In the genomic region with DNA sequence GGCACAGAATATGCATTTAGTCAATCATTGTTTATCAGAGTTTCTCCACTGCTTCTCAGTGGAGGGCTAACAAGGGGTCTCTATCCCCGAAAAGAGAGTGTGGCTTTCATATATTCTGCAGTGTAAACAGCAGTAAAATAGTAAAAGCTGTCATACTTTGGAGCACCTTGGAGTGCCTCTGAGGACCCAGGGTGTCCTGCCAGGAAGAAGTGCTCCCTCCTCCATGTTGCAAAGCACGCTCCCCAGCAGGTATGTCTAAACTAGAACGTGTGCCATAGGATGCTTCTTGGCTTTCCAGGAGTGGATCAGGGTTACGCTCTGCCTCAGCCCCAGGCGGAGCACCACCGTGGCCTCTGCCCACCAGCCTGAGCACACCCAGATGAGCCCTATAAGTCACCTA, we compare ENCODE assay signal across 16 cellular contexts. TPM values are rescaled to one million over a fixed set of nuclear protein-coding genes. Genes with fewer than 3 reads are reported as not detected.
A peak's percentile ranks its signal among the peaks of the same experiment; 100 is the strongest.
DNase-seq lines count a peak whose midpoint lies in the region; ATAC-seq and TF ChIP-seq lines count a peak whose summit lies in the region.
"Had no signal": no experiment of that assay in that cellular context is flagged by ENCODE, and none has a peak within 500 bp of the region (broad histone marks: within the 10 kb centered on the region; RNA-seq: fewer than 3 reads in every experiment).

No MANE protein-coding gene starts in this region.

- H3K27ac Mint-ChIP-seq in activated CD8-positive, alpha-beta memory T cell treated with anti-CD3 and anti-CD28 coated beads, Interleukin-2, amount 10 ng/mL, durations not matched to agents 7 days and 5 days, result no peak overlapping the region
- peak overlapping the region; percentile 31 for H3K27ac Mint-ChIP-seq in dendritic cell treated with granulocyte-macrophage colony-stimulating factor and Interleukin-4, amounts not matched to agents 40 ng/mL and 50 ng/mL, for 4 days
- H3K27ac Mint-ChIP-seq in stimulated activated naive B cell treated with anti-CD40 and anti-IgM and Interleukin-4, amounts not matched to agents 10 μg/mL and 1 μg/mL and 100 μg/mL, for 72 hours, result peak overlapping the region; percentile 51
- H3K27ac Mint-ChIP-seq: CD4-positive, alpha-beta T cell had no signal

- intact Hi-C loops in dendritic cell treated with granulocyte-macrophage colony-stimulating factor and Interleukin-4, amounts not matched to agents 40 ng/mL and 50 ng/mL, for 4 days (cut with micrococcal nuclease), result no loop called here

- in situ Hi-C loops in GM13976 (cut with MboI; ENCODE audit: low sequenced_read_pairs, unreplicated experiment), result no loop called here

- H3K4me1 Mint-ChIP-seq in activated CD8-positive, alpha-beta memory T cell treated with anti-CD3 and anti-CD28 coated beads, Interleukin-2, amount 10 ng/mL, durations not matched to agents 7 days and 5 days, result peaks cover 12% of the 10 kb centered on the region
- H3K4me1 Mint-ChIP-seq in dendritic cell treated with granulocyte-macrophage colony-stimulating factor and Interleukin-4, amounts not matched to agents 40 ng/mL and 50 ng/mL, for 4 days (ENCODE audit: low read depth), result peaks cover 26% of the 10 kb centered on the region
- H3K4me1 Mint-ChIP-seq in stimulated activated naive B cell treated with anti-CD40 and anti-IgM and Interleukin-4, amounts not matched to agents 10 μg/mL and 1 μg/mL and 100 μg/mL, for 72 hours, result peaks cover 9 to 15% of the 10 kb centered on the region in 2 donors

- DNase-seq in activated CD8-positive, alpha-beta memory T cell treated with anti-CD3 and anti-CD28 coated beads, Interleukin-2, amount 10 ng/mL, durations not matched to agents 7 days and 5 days, result peak; percentile 25
- DNase-seq in activated CD8-positive, alpha-beta memory T cell treated with anti-CD3 and anti-CD28 coated beads, Interleukin-2, amount 50 U/mL, for 48 hours, result no peak
- no peak for DNase-seq in stimulated activated naive B cell treated with anti-CD40 and anti-IgM and Interleukin-4, amounts not matched to agents 10 μg/mL and 1 μg/mL and 100 μg/mL, for 72 hours
- DNase-seq in GM13976 (ENCODE audit: low spot score), result no peak
- DNase-seq in GM19240 (ENCODE audit: insufficient read length, low spot score), result no peak
- DNase-seq: AML-193; CD4-positive, alpha-beta T cell; DMS153; DMS79; GDM1; GM23248; H7; KG1 had no signal

- H3K36me3 Mint-ChIP-seq in activated CD8-positive, alpha-beta memory T cell treated with anti-CD3 and anti-CD28 coated beads, Interleukin-2, amount 10 ng/mL, durations not matched to agents 7 days and 5 days, result no peaks in the 10 kb centered on the region
- H3K36me3 Mint-ChIP-seq in dendritic cell treated with granulocyte-macrophage colony-stimulating factor and Interleukin-4, amounts not matched to agents 40 ng/mL and 50 ng/mL, for 4 days (ENCODE audit: low read depth), result no peaks in the 10 kb centered on the region
- peaks cover 3 to 5% of the 10 kb centered on the region in 2 donors for H3K36me3 Mint-ChIP-seq in stimulated activated naive B cell treated with anti-CD40 and anti-IgM and Interleukin-4, amounts not matched to agents 10 μg/mL and 1 μg/mL and 100 μg/mL, for 72 hours

- ATAC-seq in activated CD8-positive, alpha-beta memory T cell treated with anti-CD3 and anti-CD28 coated beads, Interleukin-2, amount 10 ng/mL, durations not matched to agents 7 days and 5 days, result no peak
- ATAC-seq in stimulated activated naive B cell treated with anti-CD40 and anti-IgM and Interleukin-4, amounts not matched to agents 10 μg/mL and 1 μg/mL and 100 μg/mL, for 72 hours (replicated peaks), result no peak
- no peak for ATAC-seq in GM18519 (IDR thresholded peaks at IDR 0.05; ENCODE audit: low FRiP score, unreplicated experiment)
- ATAC-seq: A549 had no signal

- CTCF ChIA-PET in activated CD8-positive, alpha-beta memory T cell treated with anti-CD3 and anti-CD28 coated beads, Interleukin-2, amount 10 ng/mL, durations not matched to agents 7 days and 5 days (lab: Charles Lee), result interaction anchor here (1.3 to 2.1 kb wide), 3 partner anchors 20 to 111 kb away, joined by 3 to 4 read pairs (median 4); no protein-coding TSS in a partner anchor

- no peak overlapping the region for H3K4me3 Mint-ChIP-seq in activated CD8-positive, alpha-beta memory T cell treated with anti-CD3 and anti-CD28 coated beads, Interleukin-2, amount 10 ng/mL, durations not matched to agents 7 days and 5 days
- H3K4me3 Mint-ChIP-seq in dendritic cell treated with granulocyte-macrophage colony-stimulating factor and Interleukin-4, amounts not matched to agents 40 ng/mL and 50 ng/mL, for 4 days, result no peak overlapping the region
- H3K4me3 Mint-ChIP-seq in stimulated activated naive B cell treated with anti-CD40 and anti-IgM and Interleukin-4, amounts not matched to agents 10 μg/mL and 1 μg/mL and 100 μg/mL, for 72 hours, result no peak overlapping the region
- H3K4me3 Mint-ChIP-seq: CD4-positive, alpha-beta T cell had no signal

- H3K27me3 Mint-ChIP-seq in activated CD8-positive, alpha-beta memory T cell treated with anti-CD3 and anti-CD28 coated beads, Interleukin-2, amount 10 ng/mL, durations not matched to agents 7 days and 5 days, result peaks cover 1% of the 10 kb centered on the region
- H3K27me3 Mint-ChIP-seq in dendritic cell treated with granulocyte-macrophage colony-stimulating factor and Interleukin-4, amounts not matched to agents 40 ng/mL and 50 ng/mL, for 4 days, result no peaks in the 10 kb centered on the region
- H3K27me3 Mint-ChIP-seq in stimulated activated naive B cell treated with anti-CD40 and anti-IgM and Interleukin-4, amounts not matched to agents 10 μg/mL and 1 μg/mL and 100 μg/mL, for 72 hours, result peaks cover under 1 to 1% of the 10 kb centered on the region in 2 donors

- TF ChIP-seq CTCF in GM13976 (IDR thresholded peaks at IDR 0.05; ENCODE audit: borderline replicate concordance, control extremely low read depth, extremely low read depth, insufficient read depth, missing control alignments), result no peak

- no peaks in the 10 kb centered on the region for H3K9me3 Mint-ChIP-seq in activated CD8-positive, alpha-beta memory T cell treated with anti-CD3 and anti-CD28 coated beads, Interleukin-2, amount 10 ng/mL, durations not matched to agents 7 days and 5 days (ENCODE audit: low read depth)
- peaks cover 4% of the 10 kb centered on the region for H3K9me3 Mint-ChIP-seq in dendritic cell treated with granulocyte-macrophage colony-stimulating factor and Interleukin-4, amounts not matched to agents 40 ng/mL and 50 ng/mL, for 4 days
- H3K9me3 Mint-ChIP-seq in stimulated activated naive B cell treated with anti-CD40 and anti-IgM and Interleukin-4, amounts not matched to agents 10 μg/mL and 1 μg/mL and 100 μg/mL, for 72 hours, result peaks cover 5% of the 10 kb centered on the region in 2 donors
- H3K9me3 Mint-ChIP-seq: CD4-positive, alpha-beta T cell had no signal

RNA-seq across cellular contexts. Expression of gene TJP2, which starts 8.5 kb away (rescaled TPM):
- 10 to 100 TPM; 16.9 to 17.6 TPM for total RNA-seq in activated CD8-positive, alpha-beta memory T cell treated with anti-CD3 and anti-CD28 coated beads, Interleukin-2, amount 10 ng/mL, durations not matched to agents 7 days and 5 days
